1 cellular context compared by ENCODE assay signal in genomic region chr21:37746849-37747248, GRCh38.
TF ChIP-seq lines count a peak whose summit lies in the region.

No MANE protein-coding gene starts in this region.

TF ChIP-seq in HepG2, 621 proteins besides CTCF, POLR2A, EP300 and RAD21:
- TF ChIP-seq ZNF598 (CRISPR knock-in tag; IDR thresholded peaks at IDR 0.05; ENCODE audit: borderline replicate concordance) (no peak), ZNF737 (CRISPR knock-in tag; IDR thresholded peaks at IDR 0.05; ENCODE audit: borderline replicate concordance) (no peak), DNMT3B (CRISPR knock-in tag; conservative IDR thresholded peaks at IDR 0.05) (no peak), NONO (IDR thresholded peaks at IDR 0.05) (no peak), NONO (CRISPR knock-in tag; conservative IDR thresholded peaks at IDR 0.05) (no peak), DDIT3 (CRISPR knock-in tag; IDR thresholded peaks at IDR 0.05) (no peak), ZNF773 (CRISPR knock-in tag; IDR thresholded peaks at IDR 0.05; ENCODE audit: borderline replicate concordance) (no peak), YEATS4 (CRISPR knock-in tag; IDR thresholded peaks at IDR 0.05; ENCODE audit: borderline replicate concordance) (no peak), ZNF780A (CRISPR knock-in tag; IDR thresholded peaks at IDR 0.05) (no peak), RELA (CRISPR knock-in tag; IDR thresholded peaks at IDR 0.05) (no peak), ZNF552 (CRISPR knock-in tag; IDR thresholded peaks at IDR 0.05; ENCODE audit: borderline replicate concordance) (no peak), U2AF2 (IDR thresholded peaks at IDR 0.05; ENCODE audit: low read depth, low read length) (no peak), ERF (CRISPR knock-in tag; IDR thresholded peaks at IDR 0.05) (no peak), HMG20B (CRISPR knock-in tag; conservative IDR thresholded peaks at IDR 0.05) (no peak), ZNF251 (CRISPR knock-in tag; IDR thresholded peaks at IDR 0.05) (no peak)
